1 cellular context compared by ENCODE assay signal in genomic region chr2:210170442-210171303, GRCh38.
A peak's percentile ranks its signal among the peaks of the same experiment; 100 is the strongest.
TF ChIP-seq lines count a peak whose summit lies in the region.

No MANE protein-coding gene starts in this region.

TF ChIP-seq in K562, 482 proteins besides CTCF, POLR2A, EP300 and RAD21 (continued from another document and continues in another):
- TF ChIP-seq MBD1 (CRISPR knock-in tag; IDR thresholded peaks at IDR 0.05) (no peak), ATF1 (CRISPR knock-in tag; IDR thresholded peaks at IDR 0.05) (no peak), ATF1 (tag; IDR thresholded peaks at IDR 0.05) (0 out of 2 replicates have a peak, but pooled peaks have one; percentile 32), BCLAF1 (IDR thresholded peaks at IDR 0.05; ENCODE audit: borderline replicate concordance in 1 of 2, control insufficient read depth in 1 of 2, low read depth in 2 of 2, low read length in 1 of 2) (no peak), TCF15 (CRISPR knock-in tag; IDR thresholded peaks at IDR 0.05) (no peak), SRSF7 (optimal IDR thresholded peaks at IDR 0.05; ENCODE audit: low read depth, low read length) (no peak), ELK3 (CRISPR knock-in tag; IDR thresholded peaks at IDR 0.05) (no peak), KDM2B (CRISPR knock-in tag; IDR thresholded peaks at IDR 0.05) (no peak), THRAP3 (IDR thresholded peaks at IDR 0.05; ENCODE audit: borderline replicate concordance) (no peak), ATF3 (IDR thresholded peaks at IDR 0.05) (peak; percentile 71), ATF3 (CRISPR knock-in tag; conservative IDR thresholded peaks at IDR 0.05) (no peak), FOXP4 (CRISPR knock-in tag; IDR thresholded peaks at IDR 0.05; ENCODE audit: borderline replicate concordance) (no peak), TAF1 (IDR thresholded peaks at IDR 0.05; ENCODE audit: control insufficient read depth, extremely low read depth, insufficient read depth, low read length, severe bottlenecking) (peak; percentile 22), TCF3 (CRISPR knock-in tag; IDR thresholded peaks at IDR 0.05) (no peak), NCOA1 (IDR thresholded peaks at IDR 0.05; ENCODE audit: low read depth) (no peak), CBFA2T2 (conservative IDR thresholded peaks at IDR 0.05) (peak; percentile 17; the same call in 1 of the 2 replicates), FOXK1 (CRISPR knock-in tag; IDR thresholded peaks at IDR 0.05; ENCODE audit: borderline replicate concordance) (no peak), MEF2D (tag; conservative IDR thresholded peaks at IDR 0.05; ENCODE audit: low read depth) (no peak), ZBTB40 (IDR thresholded peaks at IDR 0.05) (no peak), ZBTB40 (CRISPR knock-in tag; IDR thresholded peaks at IDR 0.05) (no peak), NFIC (IDR thresholded peaks at IDR 0.05) (no peak), ZBTB7A (IDR thresholded peaks at IDR 0.05; ENCODE audit: borderline replicate concordance, control insufficient read depth, low read depth, low read length) (peak; percentile 77), STAT6 (CRISPR knock-in tag; IDR thresholded peaks at IDR 0.05) (no peak), TBL1XR1 (IDR thresholded peaks at IDR 0.05; ENCODE audit: low read length in 2 of 2) (no peak), EP400 (IDR thresholded peaks at IDR 0.05) (peak; percentile 53), HNRNPLL (IDR thresholded peaks at IDR 0.05; ENCODE audit: low read depth, low read length, poor library complexity, severe bottlenecking) (no peak), NONO (IDR thresholded peaks at IDR 0.05; ENCODE audit: low read depth in 2 of 2, low read length in 1 of 2) (0 out of 4 replicates have a peak, but pooled peaks of 1 of the 2 experiments have one; percentile 18), ZBTB1 (CRISPR knock-in tag; IDR thresholded peaks at IDR 0.05; ENCODE audit: borderline replicate concordance, low read depth) (no peak), ARID3A (IDR thresholded peaks at IDR 0.05; ENCODE audit: borderline replicate concordance, low read depth, low read length) (no peak), CREB5 (CRISPR knock-in tag; IDR thresholded peaks at IDR 0.05) (no peak)
